16 cellular contexts compared by ENCODE assay signal in the genomic region with DNA sequence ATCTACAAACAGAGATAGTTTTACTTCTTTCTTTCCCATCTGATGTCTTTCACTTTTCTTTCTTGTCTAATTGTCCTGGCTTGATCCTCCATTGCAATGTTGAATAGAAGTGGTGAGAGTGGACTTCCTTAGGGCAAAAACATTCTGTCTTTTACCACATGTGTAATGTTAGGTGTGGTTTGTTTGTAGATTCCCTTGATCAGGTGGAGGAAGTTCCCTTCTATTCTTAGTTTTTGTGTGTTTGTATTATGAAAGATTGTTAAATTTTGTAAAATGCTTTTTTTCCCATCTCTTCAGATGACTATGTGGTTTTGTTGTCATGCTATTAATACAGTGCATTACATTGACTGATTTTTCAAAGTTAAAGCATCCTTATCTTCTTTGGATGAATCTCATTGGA. TPM values are rescaled to one million over a fixed set of nuclear protein-coding genes. Genes with fewer than 3 reads are reported as not detected.
DNase-seq lines count a peak whose midpoint lies in the region; ATAC-seq, FAIRE-seq and TF ChIP-seq lines count a peak whose summit lies in the region.
"Had no signal": no experiment of that assay in that cellular context is flagged by ENCODE, and none has a peak within 500 bp of the region (broad histone marks: within the 10 kb centered on the region; RNA-seq: fewer than 3 reads in every experiment).

No MANE protein-coding gene starts in this region.

- H3K27me3 ChIP-seq in Karpas-422 (ENCODE audit: low read length) (no peaks in the 10 kb centered on the region), bronchial epithelial cell (ENCODE audit: control insufficient read depth, insufficient read depth, low read length) (no peaks in the 10 kb centered on the region)

- TF ChIP-seq POLR2A in GM12891 (IDR thresholded peaks at IDR 0.05; ENCODE audit: low read depth, low read length) = no peak

- no peaks in the 10 kb centered on the region for H3K27me3 Mint-ChIP-seq in activated CD8-positive, alpha-beta memory T cell treated with anti-CD3 and anti-CD28 coated beads, Interleukin-2, amount 10 ng/mL, durations not matched to agents 7 days and 5 days

- no peak overlapping the region for H3K27ac ChIP-seq in Karpas-422 (ENCODE audit: low read length)

- no peaks in the 10 kb centered on the region for H3K9me3 Mint-ChIP-seq in activated CD8-positive, alpha-beta memory T cell treated with anti-CD3 and anti-CD28 coated beads, Interleukin-2, amount 10 ng/mL, durations not matched to agents 7 days and 5 days (ENCODE audit: low read depth)

- no peak for ATAC-seq in activated CD8-positive, alpha-beta memory T cell treated with anti-CD3 and anti-CD28 coated beads, Interleukin-2, amount 10 ng/mL, durations not matched to agents 7 days and 5 days

- H3K4me3 ChIP-seq in Karpas-422 (ENCODE audit: low read length) (no peak overlapping the region), bronchial epithelial cell (ENCODE audit: low read depth, low read length) (no peak overlapping the region)

- H3K27ac Mint-ChIP-seq in activated CD8-positive, alpha-beta memory T cell treated with anti-CD3 and anti-CD28 coated beads, Interleukin-2, amount 10 ng/mL, durations not matched to agents 7 days and 5 days = peak overlapping the region; percentile 53

- intact Hi-C loops in cardiac septum (cut with DNase I) = no loop called here

- no peaks in the 10 kb centered on the region for H3K9me2 ChIP-seq in Karpas-422 (replicated peaks; ENCODE audit: insufficient read depth, low read length)

- FAIRE-seq in GM12891 (lab: Jason Lieb, UNC) = peak; percentile 66
- no peak for FAIRE-seq in bronchial epithelial cell (lab: Jason Lieb, UNC)
- FAIRE-seq in RCC 7860 (lab: Jason Lieb, UNC) = no peak

- no peak overlapping the region for H3K4me2 ChIP-seq in Karpas-422 (ENCODE audit: low read depth, low read length, poor library complexity, severe bottlenecking)

- no peak for DNase-seq in activated CD8-positive, alpha-beta memory T cell treated with anti-CD3 and anti-CD28 coated beads, Interleukin-2, amount 10 ng/mL, durations not matched to agents 7 days and 5 days
- no peak for DNase-seq in activated CD8-positive, alpha-beta memory T cell treated with anti-CD3 and anti-CD28 coated beads, Interleukin-2, amount 50 U/mL, for 4 hours
- DNase-seq in GM12891 (ENCODE audit: insufficient read length, low spot score) (no peak), Karpas-422 (peak; percentile 9), bronchial epithelial cell (ENCODE audit: low read depth) (peak; percentile 26), cardiac septum (ENCODE audit: low spot score) (no peak), RCC 7860 (ENCODE audit: low spot score) (no peak)
- DNase-seq: COR-L47, DMS153, H7, NCI-H1105, NCI-H1694 treated with DMSO at 0.1 percent for 48 hours, NCI-H2107, NCI-H2227 treated with DMSO at 0.1 percent for 48 hours, NCI-H524 had no signal

- H2AFZ ChIP-seq in Karpas-422 (ENCODE audit: low read length) = no peak overlapping the region

- no peak for TF ChIP-seq CTCF in bronchial epithelial cell (IDR thresholded peaks at IDR 0.05; ENCODE audit: insufficient read depth, low read length, severe bottlenecking)

- peaks cover 6% of the 10 kb centered on the region for H3K4me1 ChIP-seq in Karpas-422 (ENCODE audit: low read length)

- CTCF ChIA-PET in activated CD8-positive, alpha-beta memory T cell treated with anti-CD3 and anti-CD28 coated beads, Interleukin-2, amount 10 ng/mL, durations not matched to agents 7 days and 5 days (lab: Charles Lee) = no interaction called here

- no peaks in the 10 kb centered on the region for H3K9me3 ChIP-seq in Karpas-422 (ENCODE audit: low read length)

- H3K36me3 Mint-ChIP-seq in activated CD8-positive, alpha-beta memory T cell treated with anti-CD3 and anti-CD28 coated beads, Interleukin-2, amount 10 ng/mL, durations not matched to agents 7 days and 5 days = peaks cover 9% of the 10 kb centered on the region

- H3K36me3 ChIP-seq in Karpas-422 (ENCODE audit: insufficient read depth, low read length) (no peaks in the 10 kb centered on the region), bronchial epithelial cell (ENCODE audit: control insufficient read depth, insufficient read depth, low read length) (no peaks in the 10 kb centered on the region)

- peaks cover 46% of the 10 kb centered on the region for H3K4me1 Mint-ChIP-seq in activated CD8-positive, alpha-beta memory T cell treated with anti-CD3 and anti-CD28 coated beads, Interleukin-2, amount 10 ng/mL, durations not matched to agents 7 days and 5 days

- no peaks in the 10 kb centered on the region for H3K79me2 ChIP-seq in Karpas-422 (ENCODE audit: low read length)

- no peaks in the 10 kb centered on the region for H4K20me1 ChIP-seq in Karpas-422 (ENCODE audit: insufficient read depth, low read depth, low read length)

- no peak overlapping the region for H3K4me3 Mint-ChIP-seq in activated CD8-positive, alpha-beta memory T cell treated with anti-CD3 and anti-CD28 coated beads, Interleukin-2, amount 10 ng/mL, durations not matched to agents 7 days and 5 days
- H3K4me3 Mint-ChIP-seq: CD14-positive monocyte had no signal

- H3K9ac ChIP-seq in Karpas-422 (ENCODE audit: low read length) = no peak overlapping the region

TF ChIP-seq in GM12891, 5 proteins besides CTCF, POLR2A, EP300 and RAD21:
- TF ChIP-seq SPI1 (IDR thresholded peaks at IDR 0.05; ENCODE audit: low read depth, low read length) (no peak), TAF1 (IDR thresholded peaks at IDR 0.05; ENCODE audit: low read depth, low read length) (no peak), PAX5 (IDR thresholded peaks at IDR 0.05; ENCODE audit: insufficient read depth, low read length, severe bottlenecking) (no peak), POU2F2 (IDR thresholded peaks at IDR 0.05; ENCODE audit: low read depth, low read length) (no peak), POLR2AphosphoS5 (IDR thresholded peaks at IDR 0.05; ENCODE audit: low read depth, low read length) (no peak)

RNA-seq across cellular contexts. Expression of a gene that starts 41.6 kb away (rescaled TPM):
- 10 to 100 TPM; 38.1 to 47.8 TPM for total RNA-seq in activated CD8-positive, alpha-beta memory T cell treated with anti-CD3 and anti-CD28 coated beads, Interleukin-2, amount 10 ng/mL, durations not matched to agents 7 days and 5 days
- 90.4 TPM for polyA plus RNA-seq in GM12891 (2012; ENCODE audit: low read depth, missing spikeins)
- 13.2 and 15.7 TPM in 2 replicates for total RNA-seq in Karpas-422 (2014; rRNA removed; shearing (Covaris generic); ENCODE audit: low replicate concordance)
- total RNA-seq in bronchial epithelial cell = 33.7 and 42.0 TPM in 2 replicates
- total RNA-seq in cardiac septum = 49.2 TPM

Comparison
In these comparisons a context has a peak if more than half of its experiments do, and no peak if none do; other contexts are left out.
1. DNase-seq: peak in Karpas-422 (single experiment) and bronchial epithelial cell (single experiment); none in activated CD8-positive, alpha-beta memory T cell treated with anti-CD3 and anti-CD28 coated beads, Interleukin-2, amount 10 ng/mL, durations not matched to agents 7 days and 5 days (single experiment), activated CD8-positive, alpha-beta memory T cell treated with anti-CD3 and anti-CD28 coated beads, Interleukin-2, amount 50 U/mL, for 4 hours (single experiment), GM12891 (single experiment), cardiac septum (single experiment) and RCC 7860 (single experiment).